In genomic region chr5:109654455-109654854, GRCh38 we compare ENCODE assay signal across 14 cellular contexts. TPM values are rescaled to one million over a fixed set of nuclear protein-coding genes. Genes with fewer than 3 reads are reported as not detected.
DNase-seq lines count a peak whose midpoint lies in the region; ATAC-seq and TF ChIP-seq lines count a peak whose summit lies in the region.
"Had no signal": no experiment of that assay in that cellular context is flagged by ENCODE, and none has a peak within 500 bp of the region (broad histone marks: within the 10 kb centered on the region; RNA-seq: fewer than 3 reads in every experiment).

No MANE protein-coding gene starts in this region.

- H3K36me3 ChIP-seq in CD8-positive, alpha-beta T cell (ENCODE audit: insufficient read depth, low read length): no peaks in the 10 kb centered on the region
- H3K36me3 ChIP-seq: prostate gland had no signal

- CTCF ChIA-PET in CD8-positive, alpha-beta T cell (lab: Charles Lee): interaction anchor here (0.6 kb wide), 1 partner anchor 382 kb away, joined by 3 read pairs; no protein-coding TSS in a partner anchor

- TF ChIP-seq CTCF in fibroblast of mammary gland (conservative IDR thresholded peaks at IDR 0.05; ENCODE audit: control insufficient read depth, insufficient read depth, low read depth, low read length): no peak
- no peak for TF ChIP-seq CTCF in CD8-positive, alpha-beta T cell (IDR thresholded peaks at IDR 0.05)

- POLR2A ChIA-PET in CD8-positive, alpha-beta T cell (lab: Charles Lee): no interaction called here

- peaks cover 5% of the 10 kb centered on the region for H3K27me3 Mint-ChIP-seq in activated naive CD8-positive, alpha-beta T cell treated with anti-CD3 and anti-CD28 coated beads, Interleukin-2, amount 50 U/mL, for 24 hours
- peaks cover 18% of the 10 kb centered on the region for H3K27me3 Mint-ChIP-seq in activated naive CD8-positive, alpha-beta T cell treated with anti-CD3 and anti-CD28 coated beads for 36 hours
- no peaks in the 10 kb centered on the region for H3K27me3 Mint-ChIP-seq in stimulated activated naive CD8-positive, alpha-beta T cell treated with anti-CD3 and anti-CD28 coated beads, Interleukin-15, amount 100 ng/mL, for 72 hours
- H3K27me3 Mint-ChIP-seq in CD8-positive, alpha-beta T cell (ENCODE audit: low read depth): no peaks in the 10 kb centered on the region

- H3K27me3 ChIP-seq in CD8-positive, alpha-beta T cell (ENCODE audit: insufficient read depth, low read length): no peaks in the 10 kb centered on the region

- H3K4me1 ChIP-seq in CD8-positive, alpha-beta T cell (ENCODE audit: insufficient read depth, low read length): peaks cover 11% of the 10 kb centered on the region
- H3K4me1 ChIP-seq: prostate gland had no signal

- no peaks in the 10 kb centered on the region for H3K9me3 Mint-ChIP-seq in activated naive CD8-positive, alpha-beta T cell treated with anti-CD3 and anti-CD28 coated beads, Interleukin-2, amount 50 U/mL, for 24 hours
- H3K9me3 Mint-ChIP-seq in activated naive CD8-positive, alpha-beta T cell treated with anti-CD3 and anti-CD28 coated beads for 36 hours: no peaks in the 10 kb centered on the region
- no peaks in the 10 kb centered on the region for H3K9me3 Mint-ChIP-seq in stimulated activated naive CD8-positive, alpha-beta T cell treated with anti-CD3 and anti-CD28 coated beads, Interleukin-15, amount 100 ng/mL, for 72 hours
- no peaks in the 10 kb centered on the region for H3K9me3 Mint-ChIP-seq in CD8-positive, alpha-beta T cell

- no peak overlapping the region for H3K4me3 Mint-ChIP-seq in activated naive CD8-positive, alpha-beta T cell treated with anti-CD3 and anti-CD28 coated beads, Interleukin-2, amount 50 U/mL, for 24 hours
- no peak overlapping the region for H3K4me3 Mint-ChIP-seq in activated naive CD8-positive, alpha-beta T cell treated with anti-CD3 and anti-CD28 coated beads for 36 hours
- H3K4me3 Mint-ChIP-seq in stimulated activated naive CD8-positive, alpha-beta T cell treated with anti-CD3 and anti-CD28 coated beads, Interleukin-15, amount 100 ng/mL, for 72 hours: no peak overlapping the region
- no peak overlapping the region for H3K4me3 Mint-ChIP-seq in CD8-positive, alpha-beta T cell
- H3K4me3 Mint-ChIP-seq: activated naive CD8-positive, alpha-beta T cell; B cell had no signal

- intact Hi-C loops in CD8-positive, alpha-beta T cell (cut with DNase I, micrococcal nuclease): no loop called here

- H3K27ac ChIP-seq in CD8-positive, alpha-beta T cell (ENCODE audit: low read depth, low read length): no peak overlapping the region
- H3K27ac ChIP-seq: prostate gland had no signal

- H3K4me3 ChIP-seq in fibroblast of mammary gland (ENCODE audit: control insufficient read depth, low read depth, low read length): no peak overlapping the region
- H3K4me3 ChIP-seq in CD8-positive, alpha-beta T cell (ENCODE audit: low read depth, low read length): no peak overlapping the region
- H3K4me3 ChIP-seq: prostate gland had no signal

- no peaks in the 10 kb centered on the region for H3K9me3 ChIP-seq in CD8-positive, alpha-beta T cell (ENCODE audit: low read length)
- H3K9me3 ChIP-seq: prostate gland had no signal

- no peaks in the 10 kb centered on the region for H3K36me3 Mint-ChIP-seq in activated naive CD8-positive, alpha-beta T cell treated with anti-CD3 and anti-CD28 coated beads, Interleukin-2, amount 50 U/mL, for 24 hours (ENCODE audit: low read depth)
- no peaks in the 10 kb centered on the region for H3K36me3 Mint-ChIP-seq in activated naive CD8-positive, alpha-beta T cell treated with anti-CD3 and anti-CD28 coated beads for 36 hours
- no peaks in the 10 kb centered on the region for H3K36me3 Mint-ChIP-seq in CD8-positive, alpha-beta T cell
- H3K36me3 Mint-ChIP-seq: activated naive CD8-positive, alpha-beta T cell had no signal

- ATAC-seq in activated naive CD8-positive, alpha-beta T cell treated with anti-CD3 and anti-CD28 coated beads, Interleukin-2, amount 50 U/mL, for 24 hours: peak; percentile 94
- peak; percentile 73 for ATAC-seq in stimulated activated naive CD8-positive, alpha-beta T cell treated with anti-CD3 and anti-CD28 coated beads, Interleukin-15, amount 100 ng/mL, for 72 hours
- ATAC-seq in GM21360 (IDR thresholded peaks at IDR 0.05; ENCODE audit: unreplicated experiment): no peak
- no peak for ATAC-seq in CD8-positive, alpha-beta T cell
- ATAC-seq in HG03196 (IDR thresholded peaks at IDR 0.05; ENCODE audit: unreplicated experiment): no peak

- peaks cover 34% of the 10 kb centered on the region for H3K4me1 Mint-ChIP-seq in activated naive CD8-positive, alpha-beta T cell treated with anti-CD3 and anti-CD28 coated beads, Interleukin-2, amount 50 U/mL, for 24 hours
- peaks cover 24% of the 10 kb centered on the region for H3K4me1 Mint-ChIP-seq in activated naive CD8-positive, alpha-beta T cell treated with anti-CD3 and anti-CD28 coated beads for 36 hours
- H3K4me1 Mint-ChIP-seq in stimulated activated naive CD8-positive, alpha-beta T cell treated with anti-CD3 and anti-CD28 coated beads, Interleukin-15, amount 100 ng/mL, for 72 hours: peaks cover 32% of the 10 kb centered on the region
- H3K4me1 Mint-ChIP-seq in CD8-positive, alpha-beta T cell (ENCODE audit: low read depth): peaks cover 14% of the 10 kb centered on the region

- DNase-seq in activated naive CD8-positive, alpha-beta T cell treated with anti-CD3 and anti-CD28 coated beads, Interleukin-2, amount 50 U/mL, for 24 hours: peak; percentile 40
- DNase-seq in activated naive CD8-positive, alpha-beta T cell treated with anti-CD3 and anti-CD28 coated beads for 36 hours: no peak
- peak; percentile 7 for DNase-seq in RKO (ENCODE audit: low spot score)
- DNase-seq in fibroblast of mammary gland (ENCODE audit: low read depth): peak; percentile 5
- no peak for DNase-seq in stimulated activated naive CD8-positive, alpha-beta T cell treated with anti-CD3 and anti-CD28 coated beads, Interleukin-15, amount 100 ng/mL, for 72 hours
- no peak for DNase-seq in CD8-positive, alpha-beta T cell
- DNase-seq: NCI-H1417 treated with DMSO at 0.1 percent for 48 hours, NCI-H446 treated with DMSO at 0.1 percent for 48 hours, T-helper 1 cell had no signal

- peak overlapping the region; percentile 85 for H3K27ac Mint-ChIP-seq in activated naive CD8-positive, alpha-beta T cell treated with anti-CD3 and anti-CD28 coated beads, Interleukin-2, amount 50 U/mL, for 24 hours
- no peak overlapping the region for H3K27ac Mint-ChIP-seq in activated naive CD8-positive, alpha-beta T cell treated with anti-CD3 and anti-CD28 coated beads for 36 hours
- H3K27ac Mint-ChIP-seq in stimulated activated naive CD8-positive, alpha-beta T cell treated with anti-CD3 and anti-CD28 coated beads, Interleukin-15, amount 100 ng/mL, for 72 hours: no peak overlapping the region
- no peak overlapping the region for H3K27ac Mint-ChIP-seq in CD8-positive, alpha-beta T cell
- H3K27ac Mint-ChIP-seq: activated naive CD8-positive, alpha-beta T cell; B cell had no signal

RNA-seq across cellular contexts. Expression of gene MAN2A1, which starts 35.3 kb away (rescaled TPM):
- 10 to 100 TPM; 28.7 to 28.8 TPM for total RNA-seq in activated naive CD8-positive, alpha-beta T cell treated with anti-CD3 and anti-CD28 coated beads for 36 hours
- 10 to 100 TPM; 57.6 to 60.8 TPM for total RNA-seq in CD8-positive, alpha-beta T cell

Comparison
In these comparisons a context has a peak if more than half of its experiments do, and no peak if none do; other contexts are left out.
1. DNase-seq: peak in activated naive CD8-positive, alpha-beta T cell treated with anti-CD3 and anti-CD28 coated beads, Interleukin-2, amount 50 U/mL, for 24 hours (single experiment), RKO (single experiment) and fibroblast of mammary gland (single experiment); none in activated naive CD8-positive, alpha-beta T cell treated with anti-CD3 and anti-CD28 coated beads for 36 hours (single experiment), stimulated activated naive CD8-positive, alpha-beta T cell treated with anti-CD3 and anti-CD28 coated beads, Interleukin-15, amount 100 ng/mL, for 72 hours (0 of 2) and CD8-positive, alpha-beta T cell (0 of 7).
2. ATAC-seq: peak in activated naive CD8-positive, alpha-beta T cell treated with anti-CD3 and anti-CD28 coated beads, Interleukin-2, amount 50 U/mL, for 24 hours (single experiment) and stimulated activated naive CD8-positive, alpha-beta T cell treated with anti-CD3 and anti-CD28 coated beads, Interleukin-15, amount 100 ng/mL, for 72 hours (single experiment); none in GM21360 (single experiment), CD8-positive, alpha-beta T cell (single experiment) and HG03196 (single experiment).